18 cellular contexts compared by ENCODE assay signal in genomic region chr2:230829293-230829692, GRCh38.
"Had no signal": no experiment of that assay in that cellular context is flagged by ENCODE, and none has a peak within 500 bp of the region (broad histone marks: within the 10 kb centered on the region; RNA-seq: fewer than 3 reads in every experiment).

No MANE protein-coding gene starts in this region.

- H3K4me3 Mint-ChIP-seq: nephron progenitor cell; stimulated activated naive CD8-positive, alpha-beta T cell treated with anti-CD3 and anti-CD28 coated beads, Interleukin-15, Interleukin-2, amounts not matched to agents 100 ng/mL and 50 ng/mL, for 24 hours had no signal

- H3K9me3 Mint-ChIP-seq: activated CD4-positive, alpha-beta memory T cell treated with anti-CD3 and anti-CD28 coated beads for 36 hours; activated T-helper 1 cell treated with anti-CD3 and anti-CD28 coated beads, Interleukin-12 subunit alpha, Interleukin-12 subunit beta, Interleukin-2, Interleukin-4 antibody, amounts not matched to agents 30 ng/mL and 10 ng/mL and 1 ng/mL, durations not matched to agents 14 hours and 24 hours and 36 hours; stimulated activated naive CD8-positive, alpha-beta T cell treated with anti-CD3 and anti-CD28 coated beads, Interleukin-15, Interleukin-2, amounts not matched to agents 100 ng/mL and 50 ng/mL, for 24 hours had no signal

- H3K4me3 ChIP-seq: cardiac muscle cell, tibial nerve, uterus had no signal

- H3K36me3 ChIP-seq: cardiac muscle cell, esophagus squamous epithelium, heart right ventricle, tibial nerve, uterus had no signal

- H3K36me3 Mint-ChIP-seq: activated CD4-positive, alpha-beta memory T cell treated with anti-CD3 and anti-CD28 coated beads for 36 hours had no signal

- DNase-seq: activated CD4-positive, alpha-beta memory T cell treated with anti-CD3 and anti-CD28 coated beads for 36 hours; activated CD8-positive, alpha-beta memory T cell treated with anti-CD3 and anti-CD28 coated beads, Interleukin-2, amount 50 U/mL, for 4 hours; amygdala; dermis blood vessel endothelial cell; effector memory CD4-positive, alpha-beta T cell; esophagus squamous epithelium; mesenchymal stem cell; nephron progenitor cell; stimulated activated CD8-positive, alpha-beta memory T cell treated with anti-CD3 and anti-CD28 coated beads, Interleukin-4, amount 100 ng/mL, for 48 hours; SW 1271; T-helper 2 cell; uterus had no signal

- H3K27ac Mint-ChIP-seq: activated CD4-positive, alpha-beta memory T cell treated with anti-CD3 and anti-CD28 coated beads for 36 hours; activated T-helper 1 cell treated with anti-CD3 and anti-CD28 coated beads, Interleukin-12 subunit alpha, Interleukin-12 subunit beta, Interleukin-2, Interleukin-4 antibody, amounts not matched to agents 30 ng/mL and 10 ng/mL and 1 ng/mL, durations not matched to agents 14 hours and 24 hours and 36 hours; stimulated activated naive CD8-positive, alpha-beta T cell treated with anti-CD3 and anti-CD28 coated beads, Interleukin-15, Interleukin-2, amounts not matched to agents 100 ng/mL and 50 ng/mL, for 24 hours had no signal

- H3K9me3 ChIP-seq: tibial nerve, uterus had no signal

- H3K27ac ChIP-seq: cardiac muscle cell, esophagus squamous epithelium, heart right ventricle, tibial nerve, uterus, VCaP had no signal
